Comparison of ENCODE assay signal across 1 cellular context in the genomic region with DNA sequence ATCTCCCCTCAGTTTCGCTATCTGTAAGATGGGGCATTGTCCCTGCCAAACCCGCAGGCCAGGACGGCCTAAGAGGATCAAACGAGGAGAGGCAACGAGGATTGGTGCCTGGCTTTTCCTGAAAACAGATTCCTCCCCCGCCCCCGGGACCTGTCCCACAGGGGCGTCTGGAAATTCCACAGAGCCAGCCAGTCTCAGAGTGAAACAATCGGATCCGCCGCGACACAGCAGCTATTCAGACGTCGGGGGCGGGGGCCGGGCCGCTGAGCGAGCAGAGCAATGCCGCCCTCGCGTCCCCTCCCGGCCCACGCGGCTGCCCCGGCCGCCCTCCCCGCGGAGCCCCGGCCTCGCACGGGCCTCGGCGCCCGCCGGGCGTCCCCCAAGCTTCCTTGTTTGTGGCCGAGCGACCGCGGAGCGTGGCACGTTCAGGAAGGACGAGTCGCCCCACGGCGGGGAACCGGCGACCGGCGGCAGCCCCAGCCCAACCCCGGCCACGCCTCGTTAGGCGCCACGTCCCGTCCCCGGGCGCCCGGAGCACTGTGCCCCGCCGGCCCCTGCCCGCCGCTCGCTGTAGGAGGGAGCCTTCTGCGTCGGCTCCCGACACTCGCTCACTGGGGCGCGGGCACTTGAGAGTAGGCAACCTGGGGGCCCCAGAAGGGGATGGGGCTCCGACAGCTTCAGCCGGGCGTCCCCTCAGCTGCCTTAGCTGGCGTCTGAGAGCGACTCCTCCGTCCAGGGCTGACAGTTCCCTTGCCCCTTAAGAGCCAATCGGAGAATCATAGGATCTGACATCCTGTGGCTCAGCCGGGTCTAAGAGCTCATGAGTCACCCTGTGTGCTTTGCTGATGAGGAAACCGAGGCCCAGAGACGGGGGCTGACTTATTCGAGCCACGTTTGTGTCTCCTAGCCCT.
A peak's percentile ranks its signal among the peaks of the same experiment; 100 is the strongest.
TF ChIP-seq lines count a peak whose summit lies in the region.

No MANE protein-coding gene starts in this region.

TF ChIP-seq in HepG2, 621 proteins besides CTCF, POLR2A, EP300 and RAD21 (continued from another document):
- TF ChIP-seq, protein P1, sequence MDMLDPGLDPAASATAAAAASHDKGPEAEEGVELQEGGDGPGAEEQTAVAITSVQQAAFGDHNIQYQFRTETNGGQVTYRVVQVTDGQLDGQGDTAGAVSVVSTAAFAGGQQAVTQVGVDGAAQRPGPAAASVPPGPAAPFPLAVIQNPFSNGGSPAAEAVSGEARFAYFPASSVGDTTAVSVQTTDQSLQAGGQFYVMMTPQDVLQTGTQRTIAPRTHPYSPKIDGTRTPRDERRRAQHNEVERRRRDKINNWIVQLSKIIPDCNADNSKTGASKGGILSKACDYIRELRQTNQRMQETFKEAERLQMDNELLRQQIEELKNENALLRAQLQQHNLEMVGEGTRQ (IDR thresholded peaks at IDR 0.05; ENCODE audit: low read depth, low read length): no peak
- TF ChIP-seq, protein P1 (CRISPR knock-in tag; IDR thresholded peaks at IDR 0.05; ENCODE audit: borderline replicate concordance): no peak
- TF ChIP-seq, protein P2, sequence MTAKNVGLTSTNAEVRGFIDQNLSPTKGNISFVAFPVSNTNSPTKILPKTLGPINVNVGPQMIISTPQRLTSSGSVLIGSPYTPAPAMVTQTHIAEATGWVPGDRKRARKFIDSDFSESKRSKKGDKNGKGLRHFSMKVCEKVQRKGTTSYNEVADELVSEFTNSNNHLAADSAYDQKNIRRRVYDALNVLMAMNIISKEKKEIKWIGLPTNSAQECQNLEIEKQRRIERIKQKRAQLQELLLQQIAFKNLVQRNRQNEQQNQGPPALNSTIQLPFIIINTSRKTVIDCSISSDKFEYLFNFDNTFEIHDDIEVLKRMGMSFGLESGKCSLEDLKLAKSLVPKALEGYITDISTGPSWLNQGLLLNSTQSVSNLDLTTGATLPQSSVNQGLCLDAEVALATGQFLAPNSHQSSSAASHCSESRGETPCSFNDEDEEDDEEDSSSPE (CRISPR knock-in tag; IDR thresholded peaks at IDR 0.05): 0 out of 2 replicates have a peak, but pooled peaks have one; percentile 25
- 0 out of 2 replicates have a peak, but pooled peaks have one; percentile 40 for TF ChIP-seq SALL2 (CRISPR knock-in tag; IDR thresholded peaks at IDR 0.05)
- TF ChIP-seq FLYWCH1 (CRISPR knock-in tag; IDR thresholded peaks at IDR 0.05): no peak
- TF ChIP-seq ZNF777 (CRISPR knock-in tag; IDR thresholded peaks at IDR 0.05): peak; percentile 93
- TF ChIP-seq XBP1 (CRISPR knock-in tag; IDR thresholded peaks at IDR 0.05): no peak
- TF ChIP-seq EHMT2 (IDR thresholded peaks at IDR 0.05; ENCODE audit: borderline replicate concordance, low read depth, low read length): no peak
- TF ChIP-seq BORCS8-MEF2B (CRISPR knock-in tag; IDR thresholded peaks at IDR 0.05): 0 out of 2 replicates have a peak, but pooled peaks have one; percentile 40
- peak; percentile 94; the same call in 1 of the 2 replicates for TF ChIP-seq KDM1A (CRISPR knock-in tag; IDR thresholded peaks at IDR 0.05)
- TF ChIP-seq ZNF768 (CRISPR knock-in tag; IDR thresholded peaks at IDR 0.05): peak; percentile 9; the same call in 1 of the 2 replicates
- 0 out of 2 replicates have a peak, but pooled peaks have one; percentile 16 for TF ChIP-seq MYC (CRISPR knock-in tag; IDR thresholded peaks at IDR 0.05; ENCODE audit: borderline replicate concordance)
- TF ChIP-seq ZMYM4 (CRISPR knock-in tag; IDR thresholded peaks at IDR 0.05): no peak
- TF ChIP-seq, protein P3, sequence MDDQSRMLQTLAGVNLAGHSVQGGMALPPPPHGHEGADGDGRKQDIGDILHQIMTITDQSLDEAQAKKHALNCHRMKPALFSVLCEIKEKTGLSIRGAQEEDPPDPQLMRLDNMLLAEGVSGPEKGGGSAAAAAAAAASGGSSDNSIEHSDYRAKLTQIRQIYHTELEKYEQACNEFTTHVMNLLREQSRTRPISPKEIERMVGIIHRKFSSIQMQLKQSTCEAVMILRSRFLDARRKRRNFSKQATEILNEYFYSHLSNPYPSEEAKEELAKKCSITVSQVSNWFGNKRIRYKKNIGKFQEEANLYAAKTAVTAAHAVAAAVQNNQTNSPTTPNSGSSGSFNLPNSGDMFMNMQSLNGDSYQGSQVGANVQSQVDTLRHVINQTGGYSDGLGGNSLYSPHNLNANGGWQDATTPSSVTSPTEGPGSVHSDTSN (CRISPR knock-in tag; IDR thresholded peaks at IDR 0.05; ENCODE audit: borderline replicate concordance): 0 out of 2 replicates have a peak, but pooled peaks have one; percentile 28
- 0 out of 2 replicates have a peak, but pooled peaks have one; percentile 10 for TF ChIP-seq ZBTB20 (CRISPR knock-in tag; IDR thresholded peaks at IDR 0.05; ENCODE audit: borderline replicate concordance, low read depth)
- TF ChIP-seq ARNT2 (CRISPR knock-in tag; IDR thresholded peaks at IDR 0.05; ENCODE audit: low read depth): peak; percentile 54; the same call in 1 of the 2 replicates
- no peak for TF ChIP-seq MAZ (IDR thresholded peaks at IDR 0.05; ENCODE audit: borderline replicate concordance, low read depth, low read length)
- TF ChIP-seq MAZ (CRISPR knock-in tag; IDR thresholded peaks at IDR 0.05; ENCODE audit: low read depth): 0 out of 2 replicates have a peak, but pooled peaks have one; percentile 34
- TF ChIP-seq ADNP (CRISPR knock-in tag; IDR thresholded peaks at IDR 0.05): peak; percentile 1; the same call in 1 of the 2 replicates
- TF ChIP-seq YEATS4 (CRISPR knock-in tag; IDR thresholded peaks at IDR 0.05; ENCODE audit: borderline replicate concordance): peak; percentile 23; the same call in 1 of the 2 replicates
- TF ChIP-seq KMT2A (CRISPR knock-in tag; IDR thresholded peaks at IDR 0.05): 0 out of 2 replicates have a peak, but pooled peaks have one; percentile 10
- no peak; the same call in 1 of the 2 replicates for TF ChIP-seq MTF2 (CRISPR knock-in tag; IDR thresholded peaks at IDR 0.05; ENCODE audit: borderline replicate concordance)
